8 cellular contexts compared by ENCODE assay signal in genomic region chr15:84579261-84579721, GRCh38. TPM values are rescaled to one million over a fixed set of nuclear protein-coding genes. Genes with fewer than 3 reads are reported as not detected.
DNase-seq lines count a peak whose midpoint lies in the region; ATAC-seq and TF ChIP-seq lines count a peak whose summit lies in the region.
"Not testable (repeated sequence)": the region's sequence is repeated elsewhere in the genome, so short reads cannot be mapped to it uniquely, and the experiment has no call there.

No MANE protein-coding gene starts in this region.

- not testable (repeated sequence) for TF ChIP-seq CTCF in choroid plexus epithelial cell (conservative IDR thresholded peaks at IDR 0.05; ENCODE audit: low read depth, low read length); gastroesophageal sphincter (IDR thresholded peaks at IDR 0.05); lung (IDR thresholded peaks at IDR 0.05; ENCODE audit: control extremely low read depth, extremely low read depth); retinal pigment epithelial cell (conservative IDR thresholded peaks at IDR 0.05; ENCODE audit: low read depth, low read length)

- in situ Hi-C loops in ACHN (cut with HindIII; ENCODE audit: low pct_ligation_motif_present, low pct_unique_long_range_greater_than_20kb, low sequenced_read_pairs): not testable (repeated sequence)

- not testable (repeated sequence) for TF ChIP-seq POLR2A in gastroesophageal sphincter (IDR thresholded peaks at IDR 0.05)

- H3K27ac ChIP-seq in gastroesophageal sphincter: peak overlapping the region in 1 of 4 donors; percentile 46
- H3K27ac ChIP-seq in lung (ENCODE audit: low read depth in 1 of 2, low read length in 1 of 2): not testable (repeated sequence)

- intact Hi-C loops in activated CD4-positive, alpha-beta T cell treated with anti-CD3 and anti-CD28 coated beads, Interleukin-2, amount 10 ng/mL, durations not matched to agents 24 days and 14 days (cut with micrococcal nuclease): not testable (repeated sequence)

- H3K36me3 Mint-ChIP-seq in activated CD4-positive, alpha-beta T cell treated with anti-CD3 and anti-CD28 coated beads, Interleukin-2, amount 10 ng/mL, durations not matched to agents 24 days and 14 days (ENCODE audit: low read depth): not testable (repeated sequence)

- H3K4me3 ChIP-seq in choroid plexus epithelial cell (ENCODE audit: low read depth, low read length); gastroesophageal sphincter; lung; retinal pigment epithelial cell (ENCODE audit: low read length): not testable (repeated sequence)

- not testable (repeated sequence) for H3K27ac Mint-ChIP-seq in activated CD4-positive, alpha-beta T cell treated with anti-CD3 and anti-CD28 coated beads, Interleukin-2, amount 10 ng/mL, durations not matched to agents 24 days and 14 days

- H3K36me3 ChIP-seq in gastroesophageal sphincter; lung (ENCODE audit: control insufficient read depth in 2 of 2, insufficient read depth in 2 of 2, low read length in 2 of 2): not testable (repeated sequence)

- not testable (repeated sequence) for H3K4me1 ChIP-seq in gastroesophageal sphincter; lung (ENCODE audit: control insufficient read depth in 2 of 2, insufficient read depth in 2 of 2, low read length in 2 of 2)

- not testable (repeated sequence) for TF ChIP-seq EP300 in gastroesophageal sphincter (IDR thresholded peaks at IDR 0.05)

- DNase-seq in ACHN: peak; percentile 38
- peak; percentile 84 for DNase-seq in HT-29 (ENCODE audit: low spot score)
- DNase-seq in NCI-H82 (lab: John Stamatoyannopoulos, UW): peak; percentile 79
- DNase-seq in activated CD4-positive, alpha-beta T cell treated with anti-CD3 and anti-CD28 coated beads, Interleukin-2, amount 10 ng/mL, durations not matched to agents 24 days and 14 days: peak; percentile 41
- DNase-seq in choroid plexus epithelial cell (ENCODE audit: low read depth): peak; percentile 80
- DNase-seq in lung (ENCODE audit: low spot score): not testable (repeated sequence)
- peak; percentile 62 for DNase-seq in retinal pigment epithelial cell (ENCODE audit: low read depth)

- H3K9me3 Mint-ChIP-seq in activated CD4-positive, alpha-beta T cell treated with anti-CD3 and anti-CD28 coated beads, Interleukin-2, amount 10 ng/mL, durations not matched to agents 24 days and 14 days: not testable (repeated sequence)

- ATAC-seq in gastroesophageal sphincter: peak; percentile 41
- ATAC-seq in lung (ENCODE audit: insufficient read depth, low FRiP score): peak; percentile 58

- H3K27me3 Mint-ChIP-seq in activated CD4-positive, alpha-beta T cell treated with anti-CD3 and anti-CD28 coated beads, Interleukin-2, amount 10 ng/mL, durations not matched to agents 24 days and 14 days: peaks cover 19% of the 10 kb centered on the region

- H3K4me1 Mint-ChIP-seq in activated CD4-positive, alpha-beta T cell treated with anti-CD3 and anti-CD28 coated beads, Interleukin-2, amount 10 ng/mL, durations not matched to agents 24 days and 14 days: not testable (repeated sequence)

- WGBS in gastroesophageal sphincter (ENCODE audit: low coverage in 1 of 2), 2 donors: 33 to 34% methylated on average over 2 to 6 of the region's 7 CpGs
- WGBS in lung, 2 donors: 60 to 74% methylated on average over 7 of the region's 7 CpGs

- not testable (repeated sequence) for H3K9me3 ChIP-seq in gastroesophageal sphincter; lung (ENCODE audit: control insufficient read depth in 2 of 2, insufficient read depth in 1 of 2, low read length in 1 of 2)

- H3K4me3 Mint-ChIP-seq in activated CD4-positive, alpha-beta T cell treated with anti-CD3 and anti-CD28 coated beads, Interleukin-2, amount 10 ng/mL, durations not matched to agents 24 days and 14 days: not testable (repeated sequence)

- not testable (repeated sequence) for H3K27me3 ChIP-seq in gastroesophageal sphincter; lung (ENCODE audit: control insufficient read depth, insufficient read depth)

RNA-seq across cellular contexts. Expression of gene ZSCAN2, which starts 21.5 kb away (rescaled TPM):
- total RNA-seq in HT-29 (2014; rRNA removed; shearing (Covaris generic)): 9.7 and 14.1 TPM in 2 replicates
- total RNA-seq in activated CD4-positive, alpha-beta T cell treated with anti-CD3 and anti-CD28 coated beads, Interleukin-2, amount 10 ng/mL, durations not matched to agents 24 days and 14 days: 6.8 TPM in 2 replicates
- total RNA-seq in gastroesophageal sphincter (10 to 100 TPM in 1 of 4 donors, 1 to 10 TPM in 3; 3.5 to 13.8 (median 7.1) TPM), lung (10 to 100 TPM in 1 of 2 donors, 1 to 10 TPM in 1; 5.0 to 12.8 TPM)
- polyA plus RNA-seq in lung: 1 to 10 TPM; 2.5 to 3.7 TPM
